In the genomic region with DNA sequence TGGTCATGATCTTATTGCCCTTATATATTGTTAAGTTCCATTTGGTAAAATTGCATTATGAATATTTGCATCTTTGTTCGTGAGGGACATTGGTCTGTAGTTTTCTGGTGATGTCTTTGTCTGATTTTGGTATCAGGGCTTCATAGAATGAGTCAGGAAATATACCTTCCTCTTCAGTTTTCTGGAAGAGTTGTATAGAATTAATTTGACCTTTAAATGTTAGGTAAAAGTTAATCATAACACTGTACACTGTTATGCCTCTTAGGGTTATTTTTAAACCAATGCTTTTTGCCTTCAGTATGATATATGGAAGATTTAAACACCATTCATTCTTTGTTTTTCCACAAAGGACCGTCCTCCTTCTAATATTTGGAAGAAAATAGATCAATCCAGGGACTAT, we compare ENCODE assay signal across 27 cellular contexts.
"Had no signal": no experiment of that assay in that cellular context is flagged by ENCODE, and none has a peak within 500 bp of the region (broad histone marks: within the 10 kb centered on the region; RNA-seq: fewer than 3 reads in every experiment).

No MANE protein-coding gene starts in this region.

- FAIRE-seq: pancreas had no signal

- H3K9me3 ChIP-seq: left ventricle myocardium inferior, mucosa of descending colon, pancreas, prostate gland, testis, thyroid gland, transverse colon, upper lobe of left lung, vagina had no signal

- H3K4me3 ChIP-seq: left ventricle myocardium inferior, lung, mucosa of descending colon, pancreas, prostate gland, skin epidermis, testis, thyroid gland, transverse colon, upper lobe of left lung, vagina had no signal

- H3K4me1 Mint-ChIP-seq: immature natural killer cell had no signal

- H3K4me3 Mint-ChIP-seq: immature natural killer cell; naive thymus-derived CD4-positive, alpha-beta T cell; natural killer cell treated with Interleukin-12 subunit alpha and Interleukin-12 subunit beta and Interleukin-15 and Interleukin-18, amount 100 ng/mL, for 72 hours had no signal

- H3K36me3 ChIP-seq: prostate gland had no signal

- H3K27ac ChIP-seq: left ventricle myocardium inferior, pancreas, prostate gland, skin epidermis, testis, thyroid gland, transverse colon, upper lobe of left lung, vagina had no signal

- DNase-seq: hypothalamus; immature natural killer cell; islet precursor cell; left ventricle myocardium inferior; mesendoderm; midbrain; mucosa of descending colon; naive thymus-derived CD4-positive, alpha-beta T cell; pancreas; posterior cingulate gyrus; retina; right cardiac atrium; stimulated activated CD4-positive, alpha-beta T cell treated with anti-CD3 and anti-CD28 coated beads, Interleukin-12 subunit alpha, Interleukin-12 subunit beta, amount 100 ng/mL, for 4 hours; stimulated activated CD4-positive, alpha-beta T cell treated with anti-CD3 and anti-CD28 coated beads, Interleukin-15, amount 100 ng/mL, for 24 hours; stimulated activated CD4-positive, alpha-beta T cell treated with anti-CD3 and anti-CD28 coated beads, Interleukin-2, amount 100 ng/mL, for 24 hours; stimulated activated CD4-positive, alpha-beta T cell treated with anti-CD3 and anti-CD28 coated beads, Interleukin-4, amount 100 ng/mL, for 1 hour; stimulated activated naive CD4-positive, alpha-beta T cell treated with Interleukin-2 at 50 U/mL for 16 hours; testis; thyroid gland; transverse colon; upper lobe of left lung had no signal

- H3K27me3 Mint-ChIP-seq: naive thymus-derived CD4-positive, alpha-beta T cell; natural killer cell treated with Interleukin-12 subunit alpha and Interleukin-12 subunit beta and Interleukin-15 and Interleukin-18, amount 100 ng/mL, for 72 hours had no signal

- H3K4me1 ChIP-seq: left ventricle myocardium inferior, pancreas, prostate gland, testis, thyroid gland, transverse colon, upper lobe of left lung, vagina had no signal

- H3K27me3 ChIP-seq: pancreas, testis, thyroid gland, transverse colon, upper lobe of left lung, vagina had no signal

- H3K9me3 Mint-ChIP-seq: immature natural killer cell; naive thymus-derived CD4-positive, alpha-beta T cell; natural killer cell treated with Interleukin-12 subunit alpha and Interleukin-12 subunit beta and Interleukin-15 and Interleukin-18, amount 100 ng/mL, for 72 hours had no signal

- H3K27ac Mint-ChIP-seq: naive thymus-derived CD4-positive, alpha-beta T cell; natural killer cell treated with Interleukin-12 subunit alpha and Interleukin-12 subunit beta and Interleukin-15 and Interleukin-18, amount 100 ng/mL, for 72 hours had no signal

- ATAC-seq: mucosa of descending colon; naive thymus-derived CD4-positive, alpha-beta T cell; natural killer cell treated with Interleukin-12 subunit alpha and Interleukin-12 subunit beta and Interleukin-15 and Interleukin-18, amount 100 ng/mL, for 72 hours; pancreas; right cardiac atrium; sciatic nerve had no signal
